In the genomic region with DNA sequence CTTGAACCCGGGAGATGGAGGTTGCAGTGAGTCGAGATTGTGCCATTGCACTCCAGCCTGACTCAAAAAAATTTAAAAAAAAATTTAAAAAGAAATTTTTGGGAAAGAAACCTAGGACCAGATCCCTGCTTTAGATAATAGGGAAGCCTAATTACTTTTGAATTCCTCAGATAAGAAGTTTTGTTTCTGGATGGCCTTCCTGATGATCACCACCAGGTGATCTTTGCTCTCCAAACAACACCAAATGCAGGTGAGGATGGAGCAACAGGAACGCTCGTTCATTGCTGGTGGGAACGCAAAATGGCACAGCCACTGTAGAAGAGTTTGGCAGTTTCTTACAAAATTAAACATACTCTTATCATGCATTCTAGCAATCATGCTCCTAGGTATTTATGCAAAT, we compare ENCODE assay signal across 1 cellular context.
TF ChIP-seq lines count a peak whose summit lies in the region.

No MANE protein-coding gene starts in this region.

TF ChIP-seq in HepG2, 621 proteins besides CTCF, POLR2A, EP300 and RAD21:
- TF ChIP-seq, protein P1, sequence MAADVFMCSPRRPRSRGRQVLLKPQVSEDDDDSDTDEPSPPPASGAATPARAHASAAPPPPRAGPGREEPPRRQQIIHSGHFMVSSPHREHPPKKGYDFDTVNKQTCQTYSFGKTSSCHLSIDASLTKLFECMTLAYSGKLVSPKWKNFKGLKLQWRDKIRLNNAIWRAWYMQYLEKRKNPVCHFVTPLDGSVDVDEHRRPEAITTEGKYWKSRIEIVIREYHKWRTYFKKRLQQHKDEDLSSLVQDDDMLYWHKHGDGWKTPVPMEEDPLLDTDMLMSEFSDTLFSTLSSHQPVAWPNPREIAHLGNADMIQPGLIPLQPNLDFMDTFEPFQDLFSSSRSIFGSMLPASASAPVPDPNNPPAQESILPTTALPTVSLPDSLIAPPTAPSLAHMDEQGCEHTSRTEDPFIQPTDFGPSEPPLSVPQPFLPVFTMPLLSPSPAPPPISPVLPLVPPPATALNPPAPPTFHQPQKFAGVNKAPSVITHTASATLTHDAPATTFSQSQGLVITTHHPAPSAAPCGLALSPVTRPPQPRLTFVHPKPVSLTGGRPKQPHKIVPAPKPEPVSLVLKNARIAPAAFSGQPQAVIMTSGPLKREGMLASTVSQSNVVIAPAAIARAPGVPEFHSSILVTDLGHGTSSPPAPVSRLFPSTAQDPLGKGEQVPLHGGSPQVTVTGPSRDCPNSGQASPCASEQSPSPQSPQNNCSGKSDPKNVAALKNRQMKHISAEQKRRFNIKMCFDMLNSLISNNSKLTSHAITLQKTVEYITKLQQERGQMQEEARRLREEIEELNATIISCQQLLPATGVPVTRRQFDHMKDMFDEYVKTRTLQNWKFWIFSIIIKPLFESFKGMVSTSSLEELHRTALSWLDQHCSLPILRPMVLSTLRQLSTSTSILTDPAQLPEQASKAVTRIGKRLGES (CRISPR knock-in tag; IDR thresholded peaks at IDR 0.05; ENCODE audit: borderline replicate concordance) = no peak
- peak; percentile 25; the same call in 1 of the 2 replicates for TF ChIP-seq HNF4A (CRISPR knock-in tag; IDR thresholded peaks at IDR 0.05)
